ENCODE assay signal across 9 cellular contexts in genomic region chr3:30632065-30632464, GRCh38. TPM values are rescaled to one million over a fixed set of nuclear protein-coding genes. Genes with fewer than 3 reads are reported as not detected.
DNase-seq lines count a peak whose midpoint lies in the region; ATAC-seq and TF ChIP-seq lines count a peak whose summit lies in the region.
"Had no signal": no experiment of that assay in that cellular context is flagged by ENCODE, and none has a peak within 500 bp of the region (broad histone marks: within the 10 kb centered on the region; RNA-seq: fewer than 3 reads in every experiment).

No MANE protein-coding gene starts in this region.

- no peak for TF ChIP-seq CTCF in OCI-LY3 (IDR thresholded peaks at IDR 0.05; ENCODE audit: low read depth, low read length)

- no peak for ATAC-seq in HG03196 (IDR thresholded peaks at IDR 0.05; ENCODE audit: unreplicated experiment)

- H3K9ac ChIP-seq in OCI-LY3 (ENCODE audit: low read length), result no peak overlapping the region
- no peak overlapping the region for H3K9ac ChIP-seq in skeletal muscle tissue (ENCODE audit: low read depth in 1 of 3, low read length in 3 of 3)

- H3K27ac ChIP-seq in OCI-LY3 (ENCODE audit: low read length) (peak overlapping the region; percentile 40), skeletal muscle tissue (ENCODE audit: low read depth, low read length) (peak overlapping the region; percentile 59)

- H3K4me3 ChIP-seq in OCI-LY3 (ENCODE audit: low read length) (no peak overlapping the region), skeletal muscle tissue (ENCODE audit: low read length in 3 of 3) (peak overlapping the region in 1 of 3 donors; percentile 42)

- H3K4me1 ChIP-seq in OCI-LY3 (ENCODE audit: low read length) (peaks cover 95% of the 10 kb centered on the region), skeletal muscle tissue (ENCODE audit: control insufficient read depth in 3 of 3, insufficient read depth in 3 of 3, low read length in 3 of 3) (peaks cover 21 to 73% (median 51%) of the 10 kb centered on the region in 3 donors)

- peaks cover 5% of the 10 kb centered on the region; the same call in 1 of the 2 replicates for H3K27me3 ChIP-seq in OCI-LY3 (ENCODE audit: low read depth, low read length)
- no peaks in the 10 kb centered on the region for H3K27me3 ChIP-seq in skeletal muscle tissue (ENCODE audit: control insufficient read depth in 3 of 3, insufficient read depth in 3 of 3, low read length in 3 of 3)

- no peaks in the 10 kb centered on the region for H4K20me1 ChIP-seq in OCI-LY3 (ENCODE audit: insufficient read depth, low read length)

- no peak overlapping the region for H2AFZ ChIP-seq in OCI-LY3 (ENCODE audit: low read depth, low read length)

- peak overlapping the region; percentile 50 for H3K4me2 ChIP-seq in OCI-LY3 (ENCODE audit: low read length)

- H3K9me3 ChIP-seq in OCI-LY3 (ENCODE audit: insufficient read depth, low read length) (no peaks in the 10 kb centered on the region), skeletal muscle tissue (ENCODE audit: control insufficient read depth in 3 of 3, low read length in 3 of 3) (peaks cover 0 to 2% (median 0%) of the 10 kb centered on the region in 3 donors)

- DNase-seq in GM03348 (ENCODE audit: low spot score), result peak; percentile 51
- DNase-seq in fibroblast of gingiva (ENCODE audit: low read depth), result peak; percentile 76
- DNase-seq in NCI-H524 (lab: John Stamatoyannopoulos, UW), result no peak
- no peak for DNase-seq in H4 (ENCODE audit: low spot score)
- no peak for DNase-seq in NCI-H187 treated with DMSO at 0.1 percent for 48 hours (lab: John Stamatoyannopoulos, UW)
- DNase-seq: T-helper 9 cell had no signal

- H3K36me3 ChIP-seq in OCI-LY3 (replicated peaks; ENCODE audit: low read depth, low read length) (peaks cover 10% of the 10 kb centered on the region), skeletal muscle tissue (ENCODE audit: control insufficient read depth in 3 of 3, insufficient read depth in 3 of 3, low read length in 3 of 3) (no peaks in the 10 kb centered on the region)

- H3K79me2 ChIP-seq in OCI-LY3 (ENCODE audit: low read length), result peaks cover 48% of the 10 kb centered on the region

RNA-seq across cellular contexts. Expression of gene TGFBR2, which starts 25.7 kb away (rescaled TPM):
- 44.9 TPM for total RNA-seq in skeletal muscle tissue
- 9.0 and 13.4 TPM in 2 replicates for total RNA-seq in H4 (2014; rRNA removed; shearing (Covaris generic))

Comparison
In these comparisons a context has a peak if more than half of its experiments do, and no peak if none do; other contexts are left out.
1. DNase-seq: peak in GM03348 (single experiment) and fibroblast of gingiva (single experiment); none in NCI-H524 (0 of 2), H4 (single experiment) and NCI-H187 treated with DMSO at 0.1 percent for 48 hours (single experiment).